ENCODE assay signal across 28 cellular contexts in genomic region chr21:40186036-40186435, GRCh38.
DNase-seq lines count a peak whose midpoint lies in the region; ATAC-seq, FAIRE-seq and TF ChIP-seq lines count a peak whose summit lies in the region.
"Had no signal": no experiment of that assay in that cellular context is flagged by ENCODE, and none has a peak within 500 bp of the region (broad histone marks: within the 10 kb centered on the region; RNA-seq: fewer than 3 reads in every experiment).

No MANE protein-coding gene starts in this region.

- 22 to 34% (median 28%) methylated on average over 6 of the region's 6 CpGs for WGBS in adrenal gland, 4 donors

- no peak for FAIRE-seq in kidney (lab: Jason Lieb, UNC)
- FAIRE-seq: frontal cortex, G401.6, keratinocyte had no signal

- DNase-seq in DMS153 (lab: John Stamatoyannopoulos, UW) (peak; percentile 10), DMS153 treated with DMSO at 0.1 percent for 48 hours (lab: John Stamatoyannopoulos, UW; ENCODE audit: unreplicated experiment) (no peak), adrenal gland (peak in 5 of 7 donors; percentile 28 to 63 (median 37)), kidney (peak; percentile 78), stromal cell of bone marrow (ENCODE audit: low read depth) (peak; percentile 2), ecto neural progenitor cell (ENCODE audit: low spot score) (no peak), SHP77 treated with DMSO at 0.1 percent for 48 hours (lab: John Stamatoyannopoulos, UW) (no peak)
- DNase-seq: activated CD4-positive, alpha-beta T cell treated with anti-CD3 and anti-CD28 coated beads, Interleukin-2, amount 10 ng/mL, durations not matched to agents 7 days and 5 days; activated effector memory CD4-positive, alpha-beta T cell treated with anti-CD3 and anti-CD28 coated beads, Interleukin-2, amount 50 U/mL, for 16 hours; activated T-cell treated with anti-CD3 and anti-CD28 coated beads, Interleukin-2, amount 50 U/mL, for 1 hour; brain microvascular endothelial cell; DMS 273 treated with DMSO at 0.1 percent for 48 hours; dorsolateral prefrontal cortex; GM23248; IMR-90; lower lobe of right lung; midbrain; naive B cell; NCI-H446 treated with DMSO at 0.1 percent for 48 hours; sigmoid colon; stimulated activated CD4-positive, alpha-beta T cell treated with anti-CD3 and anti-CD28 coated beads, Interleukin-4, amount 100 ng/mL, for 4 hours had no signal

- intact Hi-C loops in adrenal gland (cut with DNase I) (no loop called here), kidney (cut with DNase I) (no loop called here)

- no peak overlapping the region for H3K4me3 ChIP-seq in adrenal gland
- no peak overlapping the region for H3K4me3 ChIP-seq in kidney (ENCODE audit: low read length in 2 of 2)
- H3K4me3 ChIP-seq: dorsolateral prefrontal cortex, GM23248, heart right ventricle, lower lobe of right lung, sigmoid colon had no signal

- H3K27ac ChIP-seq in adrenal gland (no peak overlapping the region), kidney (ENCODE audit: low read depth in 2 of 2, low read length in 2 of 2) (no peak overlapping the region)
- H3K27ac ChIP-seq: 22Rv1, brain microvascular endothelial cell, dorsolateral prefrontal cortex, GM23248, heart right ventricle, lower lobe of right lung, RWPE1, sigmoid colon had no signal

- no peaks in the 10 kb centered on the region for H3K9me3 ChIP-seq in adrenal gland (replicated peaks in 1 of 3)
- no peaks in the 10 kb centered on the region for H3K9me3 ChIP-seq in kidney (ENCODE audit: control insufficient read depth in 1 of 2, low read length in 2 of 2)
- H3K9me3 ChIP-seq: lower lobe of right lung had no signal

- H3K4me1 ChIP-seq in adrenal gland (replicated peaks in 1 of 2) (no peaks in the 10 kb centered on the region), kidney (ENCODE audit: control insufficient read depth in 1 of 2, insufficient read depth in 1 of 2, low read depth in 1 of 2, low read length in 2 of 2) (peaks cover 0 to 5% of the 10 kb centered on the region in 2 donors)
- H3K4me1 ChIP-seq: lower lobe of right lung, sigmoid colon had no signal

- no peak for ATAC-seq in GM21360 (IDR thresholded peaks at IDR 0.05; ENCODE audit: unreplicated experiment)

- no peak for TF ChIP-seq CTCF in adrenal gland (IDR thresholded peaks at IDR 0.05)
- TF ChIP-seq CTCF in kidney (IDR thresholded peaks at IDR 0.05; ENCODE audit: borderline replicate concordance, extremely low read depth, insufficient read depth) = no peak

- no peaks in the 10 kb centered on the region for H3K27me3 ChIP-seq in adrenal gland
- H3K27me3 ChIP-seq: brain microvascular endothelial cell had no signal

- no peak overlapping the region for H3K9ac ChIP-seq in kidney (ENCODE audit: low read length in 2 of 2)
- H3K9ac ChIP-seq: GM23248 had no signal

- TF ChIP-seq POLR2A in adrenal gland (IDR thresholded peaks at IDR 0.05) = no peak

- no peaks in the 10 kb centered on the region for H3K36me3 ChIP-seq in adrenal gland (replicated peaks in 1 of 2)
- no peaks in the 10 kb centered on the region for H3K36me3 ChIP-seq in kidney (ENCODE audit: control insufficient read depth in 1 of 2, insufficient read depth in 2 of 2, low read length in 2 of 2)
- H3K36me3 ChIP-seq: brain microvascular endothelial cell, heart right ventricle, lower lobe of right lung, sigmoid colon had no signal

Comparison
In these comparisons a context has a peak if more than half of its experiments do, and no peak if none do; other contexts are left out.
1. DNase-seq: peak in DMS153 (single experiment), adrenal gland (5 of 7), kidney (single experiment) and stromal cell of bone marrow (single experiment); none in DMS153 treated with DMSO at 0.1 percent for 48 hours (single experiment), ecto neural progenitor cell (single experiment) and SHP77 treated with DMSO at 0.1 percent for 48 hours (single experiment).